ENCODE assay signal across 12 cellular contexts in the genomic region with DNA sequence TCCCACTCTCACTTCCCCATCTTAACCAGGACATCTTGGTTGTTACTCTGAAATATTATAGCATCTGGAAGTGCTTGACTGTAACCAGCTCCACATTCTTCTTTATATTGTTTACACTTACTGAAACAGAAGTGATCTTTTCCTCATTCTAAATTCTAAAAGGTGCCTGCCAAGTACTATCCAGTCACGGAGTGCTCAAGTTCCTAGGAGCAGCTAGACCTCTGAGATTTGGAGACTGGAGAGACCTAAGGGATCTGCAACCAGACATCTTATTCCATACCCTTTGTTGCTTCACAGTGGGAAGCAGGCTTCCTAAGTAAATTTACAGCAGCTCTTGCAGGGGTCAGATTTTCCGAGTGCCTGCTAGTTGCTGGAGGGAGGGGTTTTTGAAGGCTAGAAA.
DNase-seq lines count a peak whose midpoint lies in the region; ATAC-seq and TF ChIP-seq lines count a peak whose summit lies in the region.
"Had no signal": no experiment of that assay in that cellular context is flagged by ENCODE, and none has a peak within 500 bp of the region (broad histone marks: within the 10 kb centered on the region; RNA-seq: fewer than 3 reads in every experiment).

No MANE protein-coding gene starts in this region.

- in situ Hi-C loops in GM13976 (cut with MboI; ENCODE audit: low sequenced_read_pairs, unreplicated experiment): no loop called here

- no peaks in the 10 kb centered on the region for H3K9me3 ChIP-seq in thoracic aorta

- peak; percentile 48 for ATAC-seq in left colon
- no peak for ATAC-seq in thoracic aorta (ENCODE audit: insufficient number of reproducible peaks, low FRiP score, low read depth)
- ATAC-seq in GM18858 (IDR thresholded peaks at IDR 0.05; ENCODE audit: unreplicated experiment): no peak

- no peaks in the 10 kb centered on the region for H3K36me3 ChIP-seq in thoracic aorta

- peak overlapping the region; percentile 28 to 62 for H3K27ac ChIP-seq in thoracic aorta
- H3K27ac ChIP-seq: 22Rv1 had no signal

- no peak for TF ChIP-seq CTCF in choroid plexus epithelial cell (conservative IDR thresholded peaks at IDR 0.05; ENCODE audit: low read depth, low read length)
- no peak for TF ChIP-seq CTCF in thoracic aorta (IDR thresholded peaks at IDR 0.05)
- no peak for TF ChIP-seq CTCF in GM13976 (IDR thresholded peaks at IDR 0.05; ENCODE audit: borderline replicate concordance, control extremely low read depth, extremely low read depth, insufficient read depth, missing control alignments)

- no peaks in the 10 kb centered on the region for H3K27me3 ChIP-seq in thoracic aorta (replicated peaks; ENCODE audit: insufficient read depth)

- DNase-seq in DMS 273 (lab: John Stamatoyannopoulos, UW; ENCODE audit: unreplicated experiment) (peak; percentile 52), DMS 273 treated with DMSO at 0.1 percent for 48 hours (lab: John Stamatoyannopoulos, UW) (no peak), choroid plexus epithelial cell (ENCODE audit: low read depth) (peak; percentile 38), left colon (no peak), thoracic aorta (ENCODE audit: low spot score) (no peak), GM13976 (ENCODE audit: low spot score) (no peak), ecto neural progenitor cell (ENCODE audit: low spot score) (no peak)
- DNase-seq: activated naive CD8-positive, alpha-beta T cell treated with anti-CD3 and anti-CD28 coated beads for 36 hours; NCI-H748 treated with DMSO at 0.1 percent for 48 hours; substantia nigra had no signal

- peaks cover 17 to 19% of the 10 kb centered on the region in 2 donors for H3K4me1 ChIP-seq in thoracic aorta (ENCODE audit: control insufficient read depth in 1 of 2, low read depth in 2 of 2)

- H3K4me3 ChIP-seq in choroid plexus epithelial cell (ENCODE audit: low read depth, low read length) (no peak overlapping the region), thoracic aorta (peak overlapping the region; percentile 32)

- intact Hi-C loops in left colon (cut with DNase I, micrococcal nuclease): no loop called here

Comparison
In these comparisons a context has a peak if more than half of its experiments do, and no peak if none do; other contexts are left out.
1. DNase-seq: peak in DMS 273 (single experiment) and choroid plexus epithelial cell (single experiment); none in DMS 273 treated with DMSO at 0.1 percent for 48 hours (single experiment), left colon (0 of 2), thoracic aorta (single experiment), GM13976 (single experiment) and ecto neural progenitor cell (single experiment).